Comparison of ENCODE assay signal across 11 cellular contexts in genomic region chr5:55364537-55365055, GRCh38. TPM values are rescaled to one million over a fixed set of nuclear protein-coding genes. Genes with fewer than 3 reads are reported as not detected.
DNase-seq lines count a peak whose midpoint lies in the region; ATAC-seq and TF ChIP-seq lines count a peak whose summit lies in the region.
"Had no signal": no experiment of that assay in that cellular context is flagged by ENCODE, and none has a peak within 500 bp of the region (broad histone marks: within the 10 kb centered on the region; RNA-seq: fewer than 3 reads in every experiment).

No MANE protein-coding gene starts in this region.

- TF ChIP-seq POLR2A in esophagus muscularis mucosa (IDR thresholded peaks at IDR 0.05; ENCODE audit: low read depth), result no peak

- no peaks in the 10 kb centered on the region for H3K27me3 ChIP-seq in esophagus muscularis mucosa
- H3K27me3 ChIP-seq in neuronal stem cell (ENCODE audit: control insufficient read depth in 3 of 3, insufficient read depth in 3 of 3, low read depth in 1 of 3, low read length in 3 of 3), result no peaks in the 10 kb centered on the region
- H3K27me3 ChIP-seq: transverse colon had no signal

- no peak overlapping the region for H3K4me2 ChIP-seq in neuronal stem cell (ENCODE audit: insufficient read depth, low read length, poor library complexity, severe bottlenecking)

- intact Hi-C loops in esophagus muscularis mucosa (cut with DNase I), result no loop called here
- intact Hi-C loops in Right ventricle myocardium superior (cut with DNase I), result no loop called here

- H4K8ac ChIP-seq in neuronal stem cell (ENCODE audit: low read depth, low read length), result no peak overlapping the region

- TF ChIP-seq CTCF in esophagus muscularis mucosa (IDR thresholded peaks at IDR 0.05), result no peak

- H3K4me3 Mint-ChIP-seq in activated naive CD8-positive, alpha-beta T cell treated with anti-CD3 and anti-CD28 coated beads, Interleukin-2, amount 50 U/mL, for 24 hours, result no peak overlapping the region

- no peaks in the 10 kb centered on the region for H3K27me3 Mint-ChIP-seq in activated naive CD8-positive, alpha-beta T cell treated with anti-CD3 and anti-CD28 coated beads, Interleukin-2, amount 50 U/mL, for 24 hours

- H3K4me3 ChIP-seq in esophagus muscularis mucosa (no peak overlapping the region), neuronal stem cell (ENCODE audit: low read length in 2 of 2) (no peak overlapping the region)
- H3K4me3 ChIP-seq: transverse colon had no signal

- H2AK5ac ChIP-seq in neuronal stem cell (ENCODE audit: low read depth, low read length), result no peak overlapping the region

- H3K9ac ChIP-seq in neuronal stem cell (ENCODE audit: low read depth, low read length, poor library complexity), result no peak overlapping the region

- no peak for DNase-seq in activated naive CD8-positive, alpha-beta T cell treated with anti-CD3 and anti-CD28 coated beads, Interleukin-2, amount 50 U/mL, for 24 hours
- DNase-seq in esophagus muscularis mucosa (ENCODE audit: extremely low spot score) (no peak), Right ventricle myocardium superior (no peak), neuronal stem cell (ENCODE audit: low spot score) (no peak), substantia nigra (lab: John Stamatoyannopoulos, UW) (no peak)
- DNase-seq: mammary epithelial cell, NCI-H510A treated with DMSO at 0.1 percent for 48 hours, transverse colon had no signal

- H2BK12ac ChIP-seq in neuronal stem cell (ENCODE audit: low read length), result no peak overlapping the region

- H2BK120ac ChIP-seq in neuronal stem cell (ENCODE audit: low read depth, low read length), result no peak overlapping the region

- no peak overlapping the region for H3K4ac ChIP-seq in neuronal stem cell (ENCODE audit: low read length)

- WGBS in esophagus muscularis mucosa, result 96% methylated on average over 4 of the region's 4 CpGs
- WGBS in neuronal stem cell (ENCODE audit: extremely low coverage in 2 of 2, insufficient read length in 2 of 2, insufficient replicate concordance in 1 of 2), 2 donors, result no CpG with 5 or more reads among the region's 4 CpGs

- no peaks in the 10 kb centered on the region for H3K4me1 ChIP-seq in esophagus muscularis mucosa
- H3K4me1 ChIP-seq in neuronal stem cell (ENCODE audit: control insufficient read depth in 2 of 2, insufficient read depth in 1 of 2, low read depth in 1 of 2, low read length in 2 of 2), result no peaks in the 10 kb centered on the region

- peaks cover 19% of the 10 kb centered on the region for H3K4me1 Mint-ChIP-seq in activated naive CD8-positive, alpha-beta T cell treated with anti-CD3 and anti-CD28 coated beads, Interleukin-2, amount 50 U/mL, for 24 hours

- peak; percentile 98 for ATAC-seq in GM18502 (IDR thresholded peaks at IDR 0.05; ENCODE audit: poor library complexity, unreplicated experiment)
- ATAC-seq in GM19395 (IDR thresholded peaks at IDR 0.05; ENCODE audit: unreplicated experiment), result peak; percentile 99
- ATAC-seq in HG02973 (IDR thresholded peaks at IDR 0.05; ENCODE audit: unreplicated experiment), result peak; percentile 98
- peak; percentile 96 for ATAC-seq in activated naive CD8-positive, alpha-beta T cell treated with anti-CD3 and anti-CD28 coated beads, Interleukin-2, amount 50 U/mL, for 24 hours
- no peak for ATAC-seq in Right ventricle myocardium superior (ENCODE audit: poor library complexity)

- no peaks in the 10 kb centered on the region for H3K79me1 ChIP-seq in neuronal stem cell (ENCODE audit: low read depth, low read length)

- no peak for TF ChIP-seq EP300 in esophagus muscularis mucosa (IDR thresholded peaks at IDR 0.05)

- no peak overlapping the region for H3K14ac ChIP-seq in neuronal stem cell (ENCODE audit: low read length)

- peaks cover 38% of the 10 kb centered on the region for H3K36me3 Mint-ChIP-seq in activated naive CD8-positive, alpha-beta T cell treated with anti-CD3 and anti-CD28 coated beads, Interleukin-2, amount 50 U/mL, for 24 hours (ENCODE audit: low read depth)

- peaks cover 9 to 53% (median 34%) of the 10 kb centered on the region in 4 donors for H3K36me3 ChIP-seq in esophagus muscularis mucosa
- H3K36me3 ChIP-seq in neuronal stem cell (replicated peaks in 1 of 2; ENCODE audit: control insufficient read depth in 2 of 2, insufficient read depth in 2 of 2, low read length in 2 of 2), result peaks cover 0 to 75% of the 10 kb centered on the region in 2 donors

- no peak overlapping the region for H3K18ac ChIP-seq in neuronal stem cell (ENCODE audit: low read length)

- no peaks in the 10 kb centered on the region for H3K9me3 ChIP-seq in esophagus muscularis mucosa
- peaks cover 0 to 6% of the 10 kb centered on the region in 2 donors for H3K9me3 ChIP-seq in neuronal stem cell (replicated peaks in 1 of 2; ENCODE audit: control insufficient read depth in 2 of 2, insufficient read depth in 1 of 2, low read depth in 1 of 2, low read length in 2 of 2)
- H3K9me3 ChIP-seq: transverse colon had no signal

- H3K23ac ChIP-seq in neuronal stem cell (ENCODE audit: low read depth, low read length, poor library complexity), result no peak overlapping the region

- H2BK15ac ChIP-seq in neuronal stem cell (ENCODE audit: low read length), result no peak overlapping the region

- no peak overlapping the region for H2AFZ ChIP-seq in neuronal stem cell (ENCODE audit: low read length)

- H4K91ac ChIP-seq in neuronal stem cell (ENCODE audit: low read depth, low read length, poor library complexity), result no peak overlapping the region

- no peak overlapping the region for H3K27ac ChIP-seq in esophagus muscularis mucosa (replicated peaks in 1 of 4)
- no peak overlapping the region for H3K27ac ChIP-seq in neuronal stem cell (replicated peaks; ENCODE audit: low read length)
- H3K27ac ChIP-seq in substantia nigra (ENCODE audit: low read depth, low read length, poor library complexity, severe bottlenecking), result no peak overlapping the region
- H3K27ac ChIP-seq: transverse colon had no signal

- H3K9me3 Mint-ChIP-seq in activated naive CD8-positive, alpha-beta T cell treated with anti-CD3 and anti-CD28 coated beads, Interleukin-2, amount 50 U/mL, for 24 hours, result no peaks in the 10 kb centered on the region

- no peak overlapping the region for H2BK5ac ChIP-seq in neuronal stem cell (ENCODE audit: low read length)

- peak overlapping the region; percentile 55 for H3K27ac Mint-ChIP-seq in activated naive CD8-positive, alpha-beta T cell treated with anti-CD3 and anti-CD28 coated beads, Interleukin-2, amount 50 U/mL, for 24 hours

RNA-seq across cellular contexts. Expression of gene MTREX, which starts 56.8 kb away (rescaled TPM):
- total RNA-seq in esophagus muscularis mucosa (10 to 100 TPM; 53.7 to 64.0 (median 62.3) TPM), Right ventricle myocardium superior (65.6 TPM)
- 50.6 TPM for polyA plus RNA-seq in neuronal stem cell (2013, experiment 1 of 2)
- polyA plus RNA-seq in neuronal stem cell (2013, experiment 2 of 2), result 53.7 TPM

RNA-seq across cellular contexts. Expression of gene DHX29, which starts 57.1 kb away (rescaled TPM):
- 10 to 100 TPM; 26.1 to 34.9 (median 30.2) TPM for total RNA-seq in esophagus muscularis mucosa
- total RNA-seq in Right ventricle myocardium superior, result 18.6 TPM
- 16.8 TPM for polyA plus RNA-seq in neuronal stem cell (2013, experiment 1 of 2)
- 17.7 TPM for polyA plus RNA-seq in neuronal stem cell (2013, experiment 2 of 2)
